In the genomic region with DNA sequence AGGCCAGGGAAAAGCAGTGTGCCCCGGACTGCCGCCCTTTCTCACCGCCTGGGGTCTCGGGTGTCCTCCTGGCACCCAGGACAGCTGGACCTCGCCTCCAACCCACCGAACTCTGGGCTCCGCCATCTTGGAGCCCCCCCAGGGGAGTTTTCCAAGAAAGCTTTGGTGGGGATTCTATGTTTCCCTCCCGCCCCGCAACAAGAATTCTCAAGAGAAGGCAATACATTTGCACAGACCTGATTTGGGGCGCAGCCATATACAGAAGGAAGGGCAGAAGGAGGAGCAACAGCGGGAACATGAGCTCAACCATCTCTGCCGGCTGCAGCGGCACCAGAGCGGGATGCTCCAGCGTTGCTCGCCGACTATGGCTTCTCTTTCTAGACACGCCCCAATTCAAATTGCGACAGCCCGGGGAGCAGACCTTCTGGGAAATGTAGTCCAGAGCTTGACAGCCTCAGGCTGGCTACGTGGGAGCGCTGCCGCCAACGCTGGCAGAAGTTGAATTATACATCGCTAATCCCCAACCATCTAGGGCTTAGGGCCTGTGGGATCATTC, we compare ENCODE assay signal across 8 cellular contexts. TPM values are rescaled to one million over a fixed set of nuclear protein-coding genes. Genes with fewer than 3 reads are reported as not detected.
DNase-seq lines count a peak whose midpoint lies in the region; ATAC-seq and TF ChIP-seq lines count a peak whose summit lies in the region.

A gene with protein sequence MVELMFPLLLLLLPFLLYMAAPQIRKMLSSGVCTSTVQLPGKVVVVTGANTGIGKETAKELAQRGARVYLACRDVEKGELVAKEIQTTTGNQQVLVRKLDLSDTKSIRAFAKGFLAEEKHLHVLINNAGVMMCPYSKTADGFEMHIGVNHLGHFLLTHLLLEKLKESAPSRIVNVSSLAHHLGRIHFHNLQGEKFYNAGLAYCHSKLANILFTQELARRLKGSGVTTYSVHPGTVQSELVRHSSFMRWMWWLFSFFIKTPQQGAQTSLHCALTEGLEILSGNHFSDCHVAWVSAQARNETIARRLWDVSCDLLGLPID (minus strand): TSS at position 371 of the 556 bp plus-strand sequence. CDS start 61 bp downstream, at position 310.

- TF ChIP-seq POLR2A in adrenal gland (IDR thresholded peaks at IDR 0.05) (peak; percentile 88 to 95), heart left ventricle (IDR thresholded peaks at IDR 0.05) (peak in 1 of 2 donors; percentile 72), upper lobe of left lung (IDR thresholded peaks at IDR 0.05) (peak in 3 of 4 donors; percentile 50 to 79 (median 71))

- peak; percentile 82 for ATAC-seq in HG02763 (IDR thresholded peaks at IDR 0.05; ENCODE audit: unreplicated experiment)
- peak; percentile 97 to 99 (median 99) for ATAC-seq in heart left ventricle
- peak; percentile 97 to 99 for ATAC-seq in upper lobe of left lung (ENCODE audit: low FRiP score in 2 of 2)

- H3K27me3 ChIP-seq in adrenal gland (no peaks in the 10 kb centered on the region), heart left ventricle (no peaks in the 10 kb centered on the region), upper lobe of left lung (no peaks in the 10 kb centered on the region)

- intact Hi-C loops in adrenal gland (cut with DNase I) (loop anchor here in 1 of 2 donors (10.0 kb wide), 1 partner anchor 81 kb away; the partner anchor contains the start of gene ARG2), heart left ventricle (cut with DNase I) (loop anchor here in 4 of 10 donors (2.0 to 10.0 kb wide), 3 partner anchors 21 to 171 kb away; partner anchors contain the start of gene VTI1B (in 2 of the 4)), posterior cingulate gyrus (cut with DNase I) (loop anchor here (2.0 to 10.0 kb wide), 2 partner anchors 21 to 331 kb away; partner anchors contain the start of genes EIF2S1 and VTI1B)

- TF ChIP-seq EP300 in upper lobe of left lung (IDR thresholded peaks at IDR 0.05): no peak

- H3K27ac ChIP-seq in adrenal gland (peak within 1 kb of the TSS; percentile 61 to 94 (median 89)), heart left ventricle (peak within 1 kb of the TSS in 11 of 12 donors; percentile 40 to 84 (median 62)), upper lobe of left lung (peak within 1 kb of the TSS; percentile 76 to 91 (median 79))

- peak; percentile 87 for DNase-seq in NCI-H1436 (lab: John Stamatoyannopoulos, UW)
- DNase-seq in T-helper 1 cell: peak; percentile 58 to 89 (median 74)
- peak; percentile 88 to 96 (median 92) for DNase-seq in adrenal gland
- peak; percentile 84 to 90 (median 89) for DNase-seq in heart left ventricle
- DNase-seq in posterior cingulate gyrus: peak; percentile 82 to 98 (median 90)
- peak; percentile 86 to 93 for DNase-seq in upper lobe of left lung

- TF ChIP-seq CTCF in GM12875 (IDR thresholded peaks at IDR 0.05; ENCODE audit: borderline replicate concordance, insufficient read depth, low read depth, low read length): no peak
- no peak for TF ChIP-seq CTCF in adrenal gland (IDR thresholded peaks at IDR 0.05)
- no peak for TF ChIP-seq CTCF in heart left ventricle (IDR thresholded peaks at IDR 0.05)
- TF ChIP-seq CTCF in upper lobe of left lung (IDR thresholded peaks at IDR 0.05): no peak

- H3K4me3 ChIP-seq in GM12875 (ENCODE audit: low read depth, low read length) (peak within 1 kb of the TSS; percentile 74), adrenal gland (peak within 1 kb of the TSS in 3 of 4 donors; percentile 48 to 74 (median 58)), heart left ventricle (peak within 1 kb of the TSS; percentile 56 to 94 (median 84)), upper lobe of left lung (peak within 1 kb of the TSS; percentile 70 to 93 (median 79))

- H3K4me1 ChIP-seq in adrenal gland (replicated peaks in 1 of 2): peaks cover 5 to 18% of the 10 kb centered on the region in 2 donors
- H3K4me1 ChIP-seq in heart left ventricle: peaks cover 0 to 29% (median 7%) of the 10 kb centered on the region in 12 donors
- peaks cover 5 to 18% (median 9%) of the 10 kb centered on the region in 4 donors for H3K4me1 ChIP-seq in upper lobe of left lung

- H3K9me3 ChIP-seq in adrenal gland (replicated peaks in 1 of 3) (no peaks in the 10 kb centered on the region), heart left ventricle (no peaks in the 10 kb centered on the region), upper lobe of left lung (no peaks in the 10 kb centered on the region)

- H3K36me3 ChIP-seq in adrenal gland (replicated peaks in 1 of 2) (peaks cover 0 to 20% of the 10 kb centered on the region in 2 donors), heart left ventricle (peaks cover 0 to 28% (median 20%) of the 10 kb centered on the region in 9 donors), upper lobe of left lung (peaks cover 10 to 23% (median 15%) of the 10 kb centered on the region in 4 donors)

- 0 to 1% (median 1%) methylated on average over 23 to 25 of the region's 25 CpGs for WGBS in adrenal gland, 4 donors
- WGBS in heart left ventricle, 4 donors: 0 to 1% (median 0%) methylated on average over 24 to 25 of the region's 25 CpGs
- WGBS in upper lobe of left lung, 2 donors: 0 to 1% methylated on average over 8 to 17 of the region's 25 CpGs

RNA-seq across cellular contexts. Expression of the gene that starts here (rescaled TPM):
- 100 to 1,000 TPM in 2 of 8 donors, 10 to 100 TPM in 6; 73.1 to 160 (median 81.3) TPM for total RNA-seq in adrenal gland
- polyA plus RNA-seq in adrenal gland: 100 to 1,000 TPM in 1 of 3 donors, 10 to 100 TPM in 2; 49.1 to 282 (median 58.9) TPM
- total RNA-seq in heart left ventricle: 10 to 100 TPM; 14.3 to 24.3 (median 17.8) TPM
- 10 to 100 TPM; 12.5 to 28.7 TPM for polyA plus RNA-seq in heart left ventricle
- 10 to 100 TPM; 42.8 to 61.1 (median 49.4) TPM for total RNA-seq in upper lobe of left lung

Comparison
In these comparisons a context has a peak if more than half of its experiments do, and no peak if none do; other contexts are left out.
1. Peak in every context shown above with its lines: DNase-seq, ATAC-seq, H3K4me3 ChIP-seq and H3K27ac ChIP-seq.